In genomic region chr10:128462026-128462425, GRCh38 we compare ENCODE assay signal across 22 cellular contexts.
"Had no signal": no experiment of that assay in that cellular context is flagged by ENCODE, and none has a peak within 500 bp of the region (broad histone marks: within the 10 kb centered on the region; RNA-seq: fewer than 3 reads in every experiment).

No MANE protein-coding gene starts in this region.

- H3K9me3 ChIP-seq: heart right ventricle, left lung, psoas muscle, right lobe of liver, uterus had no signal

- H3K4me1 ChIP-seq: heart right ventricle, left lung, parathyroid adenoma, psoas muscle, right atrium auricular region, right lobe of liver, tibial nerve, uterus had no signal

- H3K36me3 ChIP-seq: heart right ventricle, left lung, neutrophil, right atrium auricular region, right lobe of liver, tibial nerve, uterus had no signal

- H3K27me3 ChIP-seq: neutrophil, right atrium auricular region, right lobe of liver, tibial nerve, uterus had no signal

- H3K27ac ChIP-seq: heart right ventricle, hepatocyte, left lung, neutrophil, parathyroid adenoma, psoas muscle, right atrium auricular region, right lobe of liver, tibial nerve, uterus had no signal

- DNase-seq: heart right ventricle; kidney; left colon; left lung; naive thymus-derived CD8-positive, alpha-beta T cell; occipital lobe; psoas muscle; right lobe of liver; stimulated activated CD4-positive, alpha-beta T cell treated with anti-CD3 and anti-CD28 coated beads, Interleukin-12 subunit alpha, Interleukin-12 subunit beta, amount 100 ng/mL, for 4 hours; stimulated activated CD4-positive, alpha-beta T cell treated with anti-CD3 and anti-CD28 coated beads, Interleukin-15, amount 100 ng/mL, for 24 hours; stimulated activated CD4-positive, alpha-beta T cell treated with anti-CD3 and anti-CD28 coated beads, Interleukin-2, amount 100 ng/mL, for 24 hours; stimulated activated CD4-positive, alpha-beta T cell treated with anti-CD3 and anti-CD28 coated beads, Interleukin-4, amount 100 ng/mL, for 1 hour; stimulated activated naive B cell treated with anti-CD40 and anti-IgM and Interleukin-4, amounts not matched to agents 10 μg/mL and 1 μg/mL and 100 μg/mL, for 72 hours; substantia nigra; uterus had no signal

- H3K4me3 ChIP-seq: heart right ventricle, hepatocyte, left lung, lung, psoas muscle, right atrium auricular region, right lobe of liver, smooth muscle cell, tibial nerve, uterus had no signal
